In the genomic region with DNA sequence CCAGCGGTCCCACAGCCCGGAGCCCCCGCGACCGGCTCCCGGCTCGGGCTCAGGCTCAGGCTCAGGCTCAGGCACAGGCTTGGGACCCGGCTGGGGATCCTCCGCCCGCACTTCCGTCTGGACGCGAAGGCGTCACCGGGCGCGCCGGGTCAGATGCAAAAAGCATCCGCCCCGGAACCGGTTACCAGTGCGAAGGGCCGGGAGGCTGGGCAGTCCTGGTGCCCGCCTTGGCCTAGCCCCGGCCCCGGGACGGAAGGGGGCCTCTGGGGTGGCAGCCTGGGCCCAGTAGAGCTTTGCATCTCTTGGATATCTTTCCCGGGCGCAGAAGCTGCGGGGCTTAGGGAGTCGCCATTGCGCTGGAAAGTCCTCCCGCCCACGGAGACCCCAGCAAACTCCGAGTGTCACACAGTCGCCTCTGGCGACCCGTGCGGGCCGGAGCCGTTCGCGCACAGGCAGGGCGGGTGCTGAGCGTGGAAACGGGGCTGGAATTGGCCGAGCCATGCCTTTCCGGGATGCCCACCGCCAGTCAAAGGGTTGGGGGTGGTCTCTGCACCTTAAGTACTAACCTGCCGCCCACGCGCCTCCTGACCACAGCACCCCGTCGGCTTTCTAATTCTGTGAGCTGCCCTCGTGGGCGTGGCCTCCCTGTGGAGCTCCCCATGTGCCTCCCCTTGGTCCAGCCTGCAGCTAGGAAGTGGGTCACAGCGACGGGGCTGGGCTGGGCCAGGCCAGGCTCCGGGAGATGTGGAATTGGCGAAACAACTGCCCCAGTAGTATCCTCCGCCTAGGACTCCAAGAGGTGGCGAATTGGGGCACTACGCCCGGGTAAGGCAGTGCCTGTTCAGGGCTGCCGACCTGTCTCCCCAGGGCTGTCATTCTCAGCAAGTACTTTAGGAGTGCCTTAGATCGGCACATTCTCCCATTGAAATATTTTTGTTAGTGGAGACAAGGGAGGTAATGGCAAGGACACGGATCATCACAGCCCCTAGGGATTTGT, we compare ENCODE assay signal across 1 cellular context.
TF ChIP-seq lines count a peak whose summit lies in the region.

TMEM9B (minus strand) TSS at position 119 of the 997 bp plus-strand sequence. CDS start 129 bp downstream, outside the sequence.

TF ChIP-seq in K562, 482 proteins besides CTCF, POLR2A, EP300 and RAD21 (continued from another document and continues in another):
- TF ChIP-seq THRB (CRISPR knock-in tag; conservative IDR thresholded peaks at IDR 0.05), result no peak
- TF ChIP-seq JUN (IDR thresholded peaks at IDR 0.05; ENCODE audit: borderline replicate concordance, low read depth, low read length), result peak; percentile 39; the same call in 1 of the 2 replicates
- no peak for TF ChIP-seq JUN (CRISPR knock-in tag; IDR thresholded peaks at IDR 0.05; ENCODE audit: borderline replicate concordance)
- TF ChIP-seq TAF7 (tag; IDR thresholded peaks at IDR 0.05), result peak; percentile 6
- TF ChIP-seq HDAC8 (tag; IDR thresholded peaks at IDR 0.05), result no peak
- TF ChIP-seq REST (CRISPR knock-in tag; IDR thresholded peaks at IDR 0.05; ENCODE audit: low read depth), result peak; percentile 66; the same call in 1 of the 2 replicates
- TF ChIP-seq TCF7 (IDR thresholded peaks at IDR 0.05; ENCODE audit: borderline replicate concordance), result 0 out of 2 replicates have a peak, but pooled peaks have one; percentile 53
- peak; percentile 71 for TF ChIP-seq TAF1 (IDR thresholded peaks at IDR 0.05; ENCODE audit: control insufficient read depth, extremely low read depth, insufficient read depth, low read length, severe bottlenecking)
- TF ChIP-seq KLF10 (CRISPR knock-in tag; IDR thresholded peaks at IDR 0.05), result no peak
- TF ChIP-seq ZNF133 (CRISPR knock-in tag; IDR thresholded peaks at IDR 0.05), result no peak
- TF ChIP-seq KAT8 (IDR thresholded peaks at IDR 0.05; ENCODE audit: low read depth), result no peak
- no peak for TF ChIP-seq ZNF444 (CRISPR knock-in tag; IDR thresholded peaks at IDR 0.05)
- TF ChIP-seq TCFL5 (CRISPR knock-in tag; conservative IDR thresholded peaks at IDR 0.05), result no peak
- TF ChIP-seq ZKSCAN1 (IDR thresholded peaks at IDR 0.05; ENCODE audit: low read depth, low read length), result no peak
- no peak for TF ChIP-seq HDAC3 (IDR thresholded peaks at IDR 0.05; ENCODE audit: borderline replicate concordance, partially characterized antibody)
- TF ChIP-seq STAT5B (CRISPR knock-in tag; IDR thresholded peaks at IDR 0.05), result no peak
- TF ChIP-seq, protein P1, sequence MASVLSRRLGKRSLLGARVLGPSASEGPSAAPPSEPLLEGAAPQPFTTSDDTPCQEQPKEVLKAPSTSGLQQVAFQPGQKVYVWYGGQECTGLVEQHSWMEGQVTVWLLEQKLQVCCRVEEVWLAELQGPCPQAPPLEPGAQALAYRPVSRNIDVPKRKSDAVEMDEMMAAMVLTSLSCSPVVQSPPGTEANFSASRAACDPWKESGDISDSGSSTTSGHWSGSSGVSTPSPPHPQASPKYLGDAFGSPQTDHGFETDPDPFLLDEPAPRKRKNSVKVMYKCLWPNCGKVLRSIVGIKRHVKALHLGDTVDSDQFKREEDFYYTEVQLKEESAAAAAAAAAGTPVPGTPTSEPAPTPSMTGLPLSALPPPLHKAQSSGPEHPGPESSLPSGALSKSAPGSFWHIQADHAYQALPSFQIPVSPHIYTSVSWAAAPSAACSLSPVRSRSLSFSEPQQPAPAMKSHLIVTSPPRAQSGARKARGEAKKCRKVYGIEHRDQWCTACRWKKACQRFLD (CRISPR knock-in tag; IDR thresholded peaks at IDR 0.05), result peak; percentile 84; the same call in 1 of the 2 replicates
- no peak for TF ChIP-seq NFE2 (IDR thresholded peaks at IDR 0.05; ENCODE audit: low read depth)
- TF ChIP-seq FOXJ2 (tag; IDR thresholded peaks at IDR 0.05), result no peak
- TF ChIP-seq, protein P2, sequence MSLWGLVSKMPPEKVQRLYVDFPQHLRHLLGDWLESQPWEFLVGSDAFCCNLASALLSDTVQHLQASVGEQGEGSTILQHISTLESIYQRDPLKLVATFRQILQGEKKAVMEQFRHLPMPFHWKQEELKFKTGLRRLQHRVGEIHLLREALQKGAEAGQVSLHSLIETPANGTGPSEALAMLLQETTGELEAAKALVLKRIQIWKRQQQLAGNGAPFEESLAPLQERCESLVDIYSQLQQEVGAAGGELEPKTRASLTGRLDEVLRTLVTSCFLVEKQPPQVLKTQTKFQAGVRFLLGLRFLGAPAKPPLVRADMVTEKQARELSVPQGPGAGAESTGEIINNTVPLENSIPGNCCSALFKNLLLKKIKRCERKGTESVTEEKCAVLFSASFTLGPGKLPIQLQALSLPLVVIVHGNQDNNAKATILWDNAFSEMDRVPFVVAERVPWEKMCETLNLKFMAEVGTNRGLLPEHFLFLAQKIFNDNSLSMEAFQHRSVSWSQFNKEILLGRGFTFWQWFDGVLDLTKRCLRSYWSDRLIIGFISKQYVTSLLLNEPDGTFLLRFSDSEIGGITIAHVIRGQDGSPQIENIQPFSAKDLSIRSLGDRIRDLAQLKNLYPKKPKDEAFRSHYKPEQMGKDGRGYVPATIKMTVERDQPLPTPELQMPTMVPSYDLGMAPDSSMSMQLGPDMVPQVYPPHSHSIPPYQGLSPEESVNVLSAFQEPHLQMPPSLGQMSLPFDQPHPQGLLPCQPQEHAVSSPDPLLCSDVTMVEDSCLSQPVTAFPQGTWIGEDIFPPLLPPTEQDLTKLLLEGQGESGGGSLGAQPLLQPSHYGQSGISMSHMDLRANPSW (CRISPR knock-in tag; IDR thresholded peaks at IDR 0.05), result 0 out of 2 replicates have a peak, but pooled peaks have one; percentile 53
- TF ChIP-seq, protein P3, sequence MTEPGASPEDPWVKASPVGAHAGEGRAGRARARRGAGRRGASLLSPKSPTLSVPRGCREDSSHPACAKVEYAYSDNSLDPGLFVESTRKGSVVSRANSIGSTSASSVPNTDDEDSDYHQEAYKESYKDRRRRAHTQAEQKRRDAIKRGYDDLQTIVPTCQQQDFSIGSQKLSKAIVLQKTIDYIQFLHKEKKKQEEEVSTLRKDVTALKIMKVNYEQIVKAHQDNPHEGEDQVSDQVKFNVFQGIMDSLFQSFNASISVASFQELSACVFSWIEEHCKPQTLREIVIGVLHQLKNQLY (CRISPR knock-in tag; conservative IDR thresholded peaks at IDR 0.05), result no peak
- TF ChIP-seq, protein P4, sequence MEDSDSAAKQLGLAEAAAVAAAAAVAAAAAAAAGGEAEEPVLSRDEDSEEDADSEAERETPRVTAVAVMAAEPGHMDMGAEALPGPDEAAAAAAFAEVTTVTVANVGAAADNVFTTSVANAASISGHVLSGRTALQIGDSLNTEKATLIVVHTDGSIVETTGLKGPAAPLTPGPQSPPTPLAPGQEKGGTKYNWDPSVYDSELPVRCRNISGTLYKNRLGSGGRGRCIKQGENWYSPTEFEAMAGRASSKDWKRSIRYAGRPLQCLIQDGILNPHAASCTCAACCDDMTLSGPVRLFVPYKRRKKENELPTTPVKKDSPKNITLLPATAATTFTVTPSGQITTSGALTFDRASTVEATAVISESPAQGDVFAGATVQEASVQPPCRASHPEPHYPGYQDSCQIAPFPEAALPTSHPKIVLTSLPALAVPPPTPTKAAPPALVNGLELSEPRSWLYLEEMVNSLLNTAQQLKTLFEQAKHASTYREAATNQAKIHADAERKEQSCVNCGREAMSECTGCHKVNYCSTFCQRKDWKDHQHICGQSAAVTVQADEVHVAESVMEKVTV (CRISPR knock-in tag; IDR thresholded peaks at IDR 0.05), result no peak
- 0 out of 2 replicates have a peak, but pooled peaks have one; percentile 39 for TF ChIP-seq HES1 (IDR thresholded peaks at IDR 0.05; ENCODE audit: low read depth)
- TF ChIP-seq HIVEP1 (CRISPR knock-in tag; IDR thresholded peaks at IDR 0.05), result no peak
- TF ChIP-seq ZNF212 (CRISPR knock-in tag; IDR thresholded peaks at IDR 0.05), result no peak
- peak; percentile 42 for TF ChIP-seq NEUROD1 (IDR thresholded peaks at IDR 0.05; ENCODE audit: borderline replicate concordance, low read depth, low read length, partially characterized antibody)
- TF ChIP-seq MITF (IDR thresholded peaks at IDR 0.05), result peak; percentile 37; the same call in 1 of the 2 replicates
- TF ChIP-seq MYBL2 (IDR thresholded peaks at IDR 0.05; ENCODE audit: low read depth), result no peak
- TF ChIP-seq MYBL2 (CRISPR knock-in tag; IDR thresholded peaks at IDR 0.05; ENCODE audit: borderline replicate concordance), result no peak
- peak; percentile 77 for TF ChIP-seq ETV1 (tag; conservative IDR thresholded peaks at IDR 0.05; ENCODE audit: low read depth)
- peak; percentile 52 to 55; a peak in 2 of 4 replicates for TF ChIP-seq FOXK2 (conservative IDR thresholded peaks at IDR 0.05 in 1 of 2, IDR thresholded peaks at IDR 0.05 in 1 of 2; ENCODE audit: low read depth in 2 of 2)
- TF ChIP-seq MXD1 (CRISPR knock-in tag; IDR thresholded peaks at IDR 0.05; ENCODE audit: borderline replicate concordance, poor library complexity, severe bottlenecking), result peak; percentile 17
- no peak for TF ChIP-seq ZNF586 (CRISPR knock-in tag; conservative IDR thresholded peaks at IDR 0.05)
- peak; percentile 97 for TF ChIP-seq C11orf30 (IDR thresholded peaks at IDR 0.05; ENCODE audit: low read depth)
- TF ChIP-seq BHLHE40 (IDR thresholded peaks at IDR 0.05; ENCODE audit: low read length), result 0 out of 2 replicates have a peak, but pooled peaks have one; percentile 17
- no peak for TF ChIP-seq ZNF311 (CRISPR knock-in tag; IDR thresholded peaks at IDR 0.05)
- TF ChIP-seq KAT2B (IDR thresholded peaks at IDR 0.05; ENCODE audit: low read depth, low read length), result no peak
- TF ChIP-seq HNRNPUL1 (IDR thresholded peaks at IDR 0.05; ENCODE audit: low read length), result no peak
- TF ChIP-seq NRF1 (conservative IDR thresholded peaks at IDR 0.05 in 1 of 2, IDR thresholded peaks at IDR 0.05 in 1 of 2), result peak; percentile 38 to 64
- TF ChIP-seq FOXP4 (CRISPR knock-in tag; IDR thresholded peaks at IDR 0.05; ENCODE audit: borderline replicate concordance), result 0 out of 2 replicates have a peak, but pooled peaks have one; percentile 89
- TF ChIP-seq SRF (CRISPR knock-in tag; IDR thresholded peaks at IDR 0.05), result 0 out of 4 replicates have a peak, but pooled peaks of 1 of the 2 experiments have one; percentile 26
